Comparison of ENCODE assay signal across 9 cellular contexts in genomic region chr10:16967866-16968721, GRCh38.
DNase-seq lines count a peak whose midpoint lies in the region; ATAC-seq and TF ChIP-seq lines count a peak whose summit lies in the region.
"Had no signal": no experiment of that assay in that cellular context is flagged by ENCODE, and none has a peak within 500 bp of the region (broad histone marks: within the 10 kb centered on the region; RNA-seq: fewer than 3 reads in every experiment).

No MANE protein-coding gene starts in this region.

- CTCF ChIA-PET in Calu3 (lab: Charles Lee), result interaction anchor here (0.7 kb wide), 3 partner anchors 111 to 214 kb away, joined by 3 to 4 read pairs (median 3); no protein-coding TSS in a partner anchor
- CTCF ChIA-PET in RWPE1 (lab: Yijun Ruan, JAX), result no interaction called here

- BruUV-seq in Calu3 (replicated peaks; lab: Mats Ljungman, UMichigan), result no TSS peak

- no peaks in the 10 kb centered on the region for H3K36me3 Mint-ChIP-seq in Calu3 (ENCODE audit: insufficient read depth, unreplicated experiment)

- H3K27me3 Mint-ChIP-seq in Calu3 (ENCODE audit: unreplicated experiment), result no peaks in the 10 kb centered on the region

- H3K27ac Mint-ChIP-seq in Calu3 (ENCODE audit: unreplicated experiment), result peak overlapping the region; percentile 18

- no peak overlapping the region for H3K4me3 Mint-ChIP-seq in Calu3 (ENCODE audit: low read depth, unreplicated experiment)

- intact Hi-C loops in Calu3 (cut with micrococcal nuclease; ENCODE audit: unreplicated experiment), result loop anchor here (2.0 to 10.0 kb wide), 4 partner anchors 75 to 247 kb away; no protein-coding TSS in a partner anchor

- POLR2A ChIA-PET in RWPE1 (lab: Yijun Ruan, JAX; ENCODE audit: low non-redundant PET), result no interaction called here

- H3K4me3 ChIP-seq in fibroblast of mammary gland (ENCODE audit: control insufficient read depth, low read depth, low read length), result no peak overlapping the region

- H3K9me3 Mint-ChIP-seq in Calu3 (ENCODE audit: low read depth, unreplicated experiment), result no peaks in the 10 kb centered on the region

- no peak for ATAC-seq in GM19023 (IDR thresholded peaks at IDR 0.05; ENCODE audit: unreplicated experiment)
- ATAC-seq in GM18909 (IDR thresholded peaks at IDR 0.05; ENCODE audit: poor library complexity, unreplicated experiment), result no peak

- peaks cover 44% of the 10 kb centered on the region for H3K4me1 Mint-ChIP-seq in Calu3 (ENCODE audit: low read depth, unreplicated experiment)

- TF ChIP-seq CTCF in Calu3 (IDR thresholded peaks at IDR 0.05; ENCODE audit: unreplicated experiment) (no peak), RWPE1 (conservative IDR thresholded peaks at IDR 0.05; ENCODE audit: low read depth) (no peak), fibroblast of mammary gland (conservative IDR thresholded peaks at IDR 0.05; ENCODE audit: control insufficient read depth, insufficient read depth, low read depth, low read length) (no peak)

- peak; percentile 47 for DNase-seq in Calu3
- DNase-seq in RWPE1 (ENCODE audit: low spot score), result peak; percentile 9
- peak; percentile 87 for DNase-seq in fibroblast of mammary gland (ENCODE audit: low read depth)
- DNase-seq in non-pigmented ciliary epithelial cell (ENCODE audit: low read depth), result peak; percentile 88
- no peak for DNase-seq in SIG-M5 (lab: John Stamatoyannopoulos, UW)
- no peak for DNase-seq in inferior parietal cortex (ENCODE audit: extremely low spot score)
- DNase-seq: NCI-H524 had no signal

- no peak overlapping the region for H3K27ac ChIP-seq in RWPE1

Comparison
In these comparisons a context has a peak if more than half of its experiments do, and no peak if none do; other contexts are left out.
1. DNase-seq: peak in Calu3 (single experiment), RWPE1 (single experiment), fibroblast of mammary gland (single experiment) and non-pigmented ciliary epithelial cell (single experiment); none in SIG-M5 (single experiment) and inferior parietal cortex (single experiment).